Comparison of ENCODE assay signal across 8 cellular contexts in genomic region chr20:45407067-45407745, GRCh38. TPM values are rescaled to one million over a fixed set of nuclear protein-coding genes. Genes with fewer than 3 reads are reported as not detected.
A peak's percentile ranks its signal among the peaks of the same experiment; 100 is the strongest.
DNase-seq lines count a peak whose midpoint lies in the region; ATAC-seq and TF ChIP-seq lines count a peak whose summit lies in the region.

No MANE protein-coding gene starts in this region.

- H3K4me1 Mint-ChIP-seq in chondrocyte (ENCODE audit: low read depth), result peaks cover 19% of the 10 kb centered on the region

- H3K27me3 Mint-ChIP-seq in chondrocyte (ENCODE audit: low read depth), result no peaks in the 10 kb centered on the region

- no peaks in the 10 kb centered on the region for H3K79me2 ChIP-seq in smooth muscle cell (ENCODE audit: low read depth)

- H3K9ac ChIP-seq in smooth muscle cell (ENCODE audit: low read depth), result peak overlapping the region; percentile 61

- no peak for ATAC-seq in HG02885 (IDR thresholded peaks at IDR 0.05; ENCODE audit: poor library complexity, unreplicated experiment)

- H3K36me3 Mint-ChIP-seq in chondrocyte (ENCODE audit: low read depth), result peaks cover 19% of the 10 kb centered on the region

- peak overlapping the region; percentile 98 for H3K4me2 ChIP-seq in smooth muscle cell

- 11% methylated on average over 26 of the region's 30 CpGs for WGBS in smooth muscle cell (ENCODE audit: low lambda C conversion rate)

- no peak for TF ChIP-seq CTCF in chondrocyte (IDR thresholded peaks at IDR 0.05)
- TF ChIP-seq CTCF in smooth muscle cell (IDR thresholded peaks at IDR 0.05; ENCODE audit: borderline replicate concordance, insufficient read depth, poor library complexity, severe bottlenecking), result no peak

- H3K4me3 Mint-ChIP-seq in chondrocyte (ENCODE audit: unreplicated experiment), result peak overlapping the region; percentile 85

- H3K27me3 ChIP-seq in smooth muscle cell (ENCODE audit: low read depth), result peaks cover 39% of the 10 kb centered on the region

- H3K9me3 Mint-ChIP-seq in chondrocyte (ENCODE audit: low read depth), result no peaks in the 10 kb centered on the region

- DNase-seq in D341Med (ENCODE audit: low spot score), result peak; percentile 73
- DNase-seq in NCI-H345 treated with DMSO at 0.1 percent for 48 hours (lab: John Stamatoyannopoulos, UW; ENCODE audit: unreplicated experiment), result peak; percentile 5
- DNase-seq in chondrocyte (ENCODE audit: low spot score), result no peak
- DNase-seq in kidney tubule cell (ENCODE audit: low spot score), result peak; percentile 57
- DNase-seq in smooth muscle cell (lab: John Stamatoyannopoulos, UW; ENCODE audit: unreplicated experiment), result no peak
- DNase-seq in RPMI8226, result no peak
- no peak for DNase-seq in inferior parietal cortex (ENCODE audit: extremely low spot score)

- H3K9me3 ChIP-seq in smooth muscle cell (replicated peaks; ENCODE audit: low read depth), result no peaks in the 10 kb centered on the region

- H4K20me1 ChIP-seq in smooth muscle cell (ENCODE audit: low read depth), result no peaks in the 10 kb centered on the region

- no peak overlapping the region for H3K27ac ChIP-seq in smooth muscle cell (ENCODE audit: low read depth)

- H3F3A ChIP-seq in smooth muscle cell (ENCODE audit: low read depth), result no peaks in the 10 kb centered on the region

- H3K4me3 ChIP-seq in smooth muscle cell, result peak overlapping the region; percentile 75

- peak overlapping the region; percentile 87 for H3K27ac Mint-ChIP-seq in chondrocyte (ENCODE audit: unreplicated experiment)

- H2AFZ ChIP-seq in smooth muscle cell (ENCODE audit: low read depth), result peak overlapping the region; percentile 66

- no peaks in the 10 kb centered on the region for H3K4me1 ChIP-seq in smooth muscle cell (ENCODE audit: low read depth)

- no peaks in the 10 kb centered on the region for H3K36me3 ChIP-seq in smooth muscle cell (ENCODE audit: low read depth)

RNA-seq across cellular contexts. Expression of gene DBNDD2, which starts 0.9 kb away (rescaled TPM):
- total RNA-seq in chondrocyte (11.3 to 47.0 TPM (median 46.6 TPM) in 3 replicates), smooth muscle cell (5.9 and 6.4 TPM in 2 replicates)
- 2.9 and 11.0 TPM in 2 replicates for polyA plus RNA-seq in smooth muscle cell

RNA-seq across cellular contexts. Expression of gene PIGT, which starts 8.7 kb away (rescaled TPM):
- total RNA-seq in chondrocyte (100.0 to 116 TPM (median 105 TPM) in 3 replicates), smooth muscle cell (90.7 and 99.5 TPM in 2 replicates)
- polyA plus RNA-seq in smooth muscle cell, result 169 and 206 TPM in 2 replicates

RNA-seq across cellular contexts. Expression of gene TP53TG5, which starts 29.1 kb away (rescaled TPM):
- total RNA-seq in chondrocyte (not detected in 3 replicates), smooth muscle cell (not detected in 2 replicates)
- polyA plus RNA-seq in smooth muscle cell, result 0.06 TPM in 1 of 2 replicates, not detected in the other

RNA-seq across cellular contexts. Expression of gene SYS1, which starts 44.2 kb away (rescaled TPM):
- 18.1 to 18.8 TPM (median 18.3 TPM) in 3 replicates for total RNA-seq in chondrocyte
- 14.5 and 15.2 TPM in 2 replicates for total RNA-seq in smooth muscle cell
- polyA plus RNA-seq in smooth muscle cell, result 17.0 and 24.7 TPM in 2 replicates

RNA-seq across cellular contexts. Expression of gene SDC4, which starts 59.0 kb away (rescaled TPM):
- total RNA-seq in chondrocyte (17.1 to 21.4 TPM (median 21.2 TPM) in 3 replicates), smooth muscle cell (70.7 and 78.1 TPM in 2 replicates)
- polyA plus RNA-seq in smooth muscle cell, result 45.0 and 122 TPM in 2 replicates

Comparison
In these comparisons a context has a peak if more than half of its experiments do, and no peak if none do; other contexts are left out.
1. DNase-seq: peak in D341Med (single experiment), NCI-H345 treated with DMSO at 0.1 percent for 48 hours (single experiment) and kidney tubule cell (single experiment); none in chondrocyte (single experiment), smooth muscle cell (single experiment), RPMI8226 (single experiment) and inferior parietal cortex (single experiment).